ENCODE assay signal across 2 cellular contexts in genomic region chr2:236644502-236644911, GRCh38.
TF ChIP-seq lines count a peak whose summit lies in the region.

No MANE protein-coding gene starts in this region.

TF ChIP-seq in A549, 52 proteins besides CTCF, POLR2A, EP300 and RAD21:
- TF ChIP-seq, protein P1, sequence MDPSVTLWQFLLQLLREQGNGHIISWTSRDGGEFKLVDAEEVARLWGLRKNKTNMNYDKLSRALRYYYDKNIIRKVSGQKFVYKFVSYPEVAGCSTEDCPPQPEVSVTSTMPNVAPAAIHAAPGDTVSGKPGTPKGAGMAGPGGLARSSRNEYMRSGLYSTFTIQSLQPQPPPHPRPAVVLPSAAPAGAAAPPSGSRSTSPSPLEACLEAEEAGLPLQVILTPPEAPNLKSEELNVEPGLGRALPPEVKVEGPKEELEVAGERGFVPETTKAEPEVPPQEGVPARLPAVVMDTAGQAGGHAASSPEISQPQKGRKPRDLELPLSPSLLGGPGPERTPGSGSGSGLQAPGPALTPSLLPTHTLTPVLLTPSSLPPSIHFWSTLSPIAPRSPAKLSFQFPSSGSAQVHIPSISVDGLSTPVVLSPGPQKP (IDR thresholded peaks at IDR 0.05; ENCODE audit: low read depth, low read length), result no peak
- TF ChIP-seq JUNB (IDR thresholded peaks at IDR 0.05), result no peak
- no peak for TF ChIP-seq NR3C1 (IDR thresholded peaks at IDR 0.05)
- no peak for TF ChIP-seq BCL3 (IDR thresholded peaks at IDR 0.05)
- no peak for TF ChIP-seq EHF (CRISPR knock-in tag; IDR thresholded peaks at IDR 0.05)
- no peak for TF ChIP-seq MAFK (IDR thresholded peaks at IDR 0.05; ENCODE audit: partially characterized antibody)
- TF ChIP-seq GATA3 (IDR thresholded peaks at IDR 0.05; ENCODE audit: borderline replicate concordance), result no peak
- no peak for TF ChIP-seq POLR2AphosphoS2 (conservative IDR thresholded peaks at IDR 0.05; ENCODE audit: low read length)

TF ChIP-seq in IMR-90, 13 proteins besides CTCF, POLR2A, EP300 and RAD21 (continued from another document):
- TF ChIP-seq USF2 (IDR thresholded peaks at IDR 0.05; ENCODE audit: low read depth, low read length) (no peak), CHD1 (IDR thresholded peaks at IDR 0.05; ENCODE audit: low read depth, low read length) (no peak), NFE2L2 (IDR thresholded peaks at IDR 0.05; ENCODE audit: low read depth, low read length) (no peak), RFX5 (IDR thresholded peaks at IDR 0.05; ENCODE audit: low read depth, low read length) (no peak), CEBPB (IDR thresholded peaks at IDR 0.05; ENCODE audit: low read depth, low read length) (no peak), RCOR1 (IDR thresholded peaks at IDR 0.05; ENCODE audit: insufficient replicate concordance, low read length) (no peak), SMC3 (IDR thresholded peaks at IDR 0.05; ENCODE audit: low read depth, low read length) (no peak), MAFK (IDR thresholded peaks at IDR 0.05; ENCODE audit: low read depth, low read length) (no peak), MXI1 (IDR thresholded peaks at IDR 0.05; ENCODE audit: borderline replicate concordance, low read depth, low read length) (no peak)
- TF ChIP-seq, protein P1 (IDR thresholded peaks at IDR 0.05; ENCODE audit: borderline replicate concordance, low read depth, low read length), result no peak
